In genomic region chr5:95857185-95857945, GRCh38 we compare ENCODE assay signal across 10 cellular contexts. TPM values are rescaled to one million over a fixed set of nuclear protein-coding genes. Genes with fewer than 3 reads are reported as not detected.
DNase-seq lines count a peak whose midpoint lies in the region; ATAC-seq and TF ChIP-seq lines count a peak whose summit lies in the region.
"Had no signal": no experiment of that assay in that cellular context is flagged by ENCODE, and none has a peak within 500 bp of the region (broad histone marks: within the 10 kb centered on the region; RNA-seq: fewer than 3 reads in every experiment).

No MANE protein-coding gene starts in this region.

- H3K27ac ChIP-seq in neural progenitor cell (no peak overlapping the region), aorta (ENCODE audit: low read depth in 1 of 2, low read length in 2 of 2) (peak overlapping the region; percentile 73 to 100)

- no peaks in the 10 kb centered on the region for H3K79me2 ChIP-seq in neural progenitor cell (ENCODE audit: low read depth)

- H3K27ac Mint-ChIP-seq in neural progenitor cell (peak overlapping the region; percentile 55), mesothelial cell of epicardium (no peak overlapping the region)
- H3K27ac Mint-ChIP-seq in activated naive CD4-positive, alpha-beta T cell treated with anti-CD3 and anti-CD28 coated beads, Interleukin-2, amount 10 ng/mL, durations not matched to agents 7 days and 5 days, result no peak overlapping the region

- H3K4me2 ChIP-seq in neural progenitor cell, result no peak overlapping the region

- H3K4me3 ChIP-seq in fibroblast of villous mesenchyme (ENCODE audit: low read depth, low read length) (no peak overlapping the region), neural progenitor cell (no peak overlapping the region), aorta (ENCODE audit: low read length in 2 of 2) (no peak overlapping the region)

- intact Hi-C loops in Right ventricle myocardium inferior (cut with DNase I), result loop anchor here (5.0 kb wide), 3 partner anchors 40 to 530 kb away; no protein-coding TSS in a partner anchor
- intact Hi-C loops in cardiac septum (cut with DNase I), result loop anchor here (5.0 to 10.0 kb wide), 2 partner anchors 397 to 745 kb away; no protein-coding TSS in a partner anchor
- intact Hi-C loops in aorta (cut with DNase I), result loop anchor here (5.0 kb wide), 1 partner anchor 745 kb away; no protein-coding TSS in a partner anchor

- H3K36me3 ChIP-seq in neural progenitor cell (no peaks in the 10 kb centered on the region), aorta (ENCODE audit: control insufficient read depth in 1 of 2, insufficient read depth in 2 of 2, low read length in 1 of 2) (no peaks in the 10 kb centered on the region)

- H4K20me1 ChIP-seq in neural progenitor cell (ENCODE audit: low read depth), result no peaks in the 10 kb centered on the region

- H3K9me3 Mint-ChIP-seq in neural progenitor cell, result peaks cover 8% of the 10 kb centered on the region
- no peaks in the 10 kb centered on the region for H3K9me3 Mint-ChIP-seq in activated naive CD4-positive, alpha-beta T cell treated with anti-CD3 and anti-CD28 coated beads, Interleukin-2, amount 10 ng/mL, durations not matched to agents 7 days and 5 days
- peaks cover 6% of the 10 kb centered on the region for H3K9me3 Mint-ChIP-seq in mesothelial cell of epicardium

- H3F3A ChIP-seq in neural progenitor cell (ENCODE audit: low read depth), result peaks cover 6% of the 10 kb centered on the region

- H3K4me3 Mint-ChIP-seq in neural progenitor cell (no peak overlapping the region), mesothelial cell of epicardium (no peak overlapping the region)
- no peak overlapping the region for H3K4me3 Mint-ChIP-seq in activated naive CD4-positive, alpha-beta T cell treated with anti-CD3 and anti-CD28 coated beads, Interleukin-2, amount 10 ng/mL, durations not matched to agents 7 days and 5 days

- H3K4me1 ChIP-seq in neural progenitor cell (peaks cover 22% of the 10 kb centered on the region), aorta (ENCODE audit: control insufficient read depth in 1 of 2, insufficient read depth in 2 of 2, low read length in 2 of 2) (peaks cover 0 to 7% of the 10 kb centered on the region in 2 donors)

- H3K36me3 Mint-ChIP-seq in neural progenitor cell (no peaks in the 10 kb centered on the region), mesothelial cell of epicardium (no peaks in the 10 kb centered on the region)
- no peaks in the 10 kb centered on the region for H3K36me3 Mint-ChIP-seq in activated naive CD4-positive, alpha-beta T cell treated with anti-CD3 and anti-CD28 coated beads, Interleukin-2, amount 10 ng/mL, durations not matched to agents 7 days and 5 days

- no peak overlapping the region for H3K9ac ChIP-seq in neural progenitor cell

- DNase-seq in Right ventricle myocardium inferior (ENCODE audit: missing footprints) (peak; percentile 91), cardiac septum (ENCODE audit: low spot score) (no peak), fibroblast of villous mesenchyme (ENCODE audit: low read depth) (peak; percentile 97), neural progenitor cell (ENCODE audit: low spot score) (no peak), aorta (peak; percentile 71 to 81), mesothelial cell of epicardium (ENCODE audit: low spot score in 2 of 2, unreplicated experiment in 2 of 2) (no peak), COLO668 (lab: John Stamatoyannopoulos, UW; ENCODE audit: unreplicated experiment) (no peak)
- DNase-seq in activated naive CD4-positive, alpha-beta T cell treated with anti-CD3 and anti-CD28 coated beads, Interleukin-2, amount 10 ng/mL, durations not matched to agents 7 days and 5 days, result no peak
- DNase-seq: activated gamma-delta T cell treated with Interleukin-2 at 50 U/mL for 16 hours, NCI-H1436 had no signal

- H3K4me1 Mint-ChIP-seq in neural progenitor cell (peaks cover 52% of the 10 kb centered on the region), mesothelial cell of epicardium (peaks cover 31% of the 10 kb centered on the region)
- H3K4me1 Mint-ChIP-seq in activated naive CD4-positive, alpha-beta T cell treated with anti-CD3 and anti-CD28 coated beads, Interleukin-2, amount 10 ng/mL, durations not matched to agents 7 days and 5 days, result peaks cover 40% of the 10 kb centered on the region

- CTCF ChIA-PET in activated naive CD4-positive, alpha-beta T cell treated with anti-CD3 and anti-CD28 coated beads, Interleukin-2, amount 10 ng/mL, durations not matched to agents 7 days and 5 days (lab: Charles Lee), result interaction anchor here (0.7 to 10.7 kb wide), 6 partner anchors 76 to 488 kb away, joined by 3 to 125 read pairs (median 4); partner anchors contain the start of gene ELL2

- H3K9me3 ChIP-seq in neural progenitor cell (ENCODE audit: low read depth) (no peaks in the 10 kb centered on the region), aorta (ENCODE audit: control insufficient read depth, low read length) (no peaks in the 10 kb centered on the region)

- ATAC-seq in Right ventricle myocardium inferior, result peak; percentile 84
- peak; percentile 69 for ATAC-seq in aorta (ENCODE audit: low FRiP score)

- H3K27me3 ChIP-seq in neural progenitor cell (no peaks in the 10 kb centered on the region), aorta (ENCODE audit: control insufficient read depth in 1 of 2, insufficient read depth in 2 of 2, low read length in 1 of 2) (no peaks in the 10 kb centered on the region)

- 52 to 80% methylated on average over 12 of the region's 12 CpGs for WGBS in aorta, 2 donors

- H2AFZ ChIP-seq in neural progenitor cell (replicated peaks), result no peak overlapping the region

- TF ChIP-seq CTCF in fibroblast of villous mesenchyme (IDR thresholded peaks at IDR 0.05; ENCODE audit: insufficient read depth, low read depth, low read length) (no peak), neural progenitor cell (IDR thresholded peaks at IDR 0.05) (no peak), mesothelial cell of epicardium (IDR thresholded peaks at IDR 0.05; ENCODE audit: unreplicated experiment) (no peak)

- peaks cover 13% of the 10 kb centered on the region for H3K27me3 Mint-ChIP-seq in neural progenitor cell (ENCODE audit: insufficient read depth, low read depth)
- H3K27me3 Mint-ChIP-seq in activated naive CD4-positive, alpha-beta T cell treated with anti-CD3 and anti-CD28 coated beads, Interleukin-2, amount 10 ng/mL, durations not matched to agents 7 days and 5 days, result peaks cover 8% of the 10 kb centered on the region
- peaks cover 6% of the 10 kb centered on the region for H3K27me3 Mint-ChIP-seq in mesothelial cell of epicardium (ENCODE audit: low read depth)

RNA-seq across cellular contexts. Expression of gene GLRX, which starts 34.8 kb away (rescaled TPM):
- 111 TPM for total RNA-seq in Right ventricle myocardium inferior
- total RNA-seq in cardiac septum, result 119 TPM
- total RNA-seq in fibroblast of villous mesenchyme, result 152 and 437 TPM in 2 replicates
- 15.1 and 21.0 TPM in 2 replicates for total RNA-seq in neural progenitor cell (ENCODE audit: low replicate concordance)
- total RNA-seq in aorta, result 10 to 100 TPM; 38.5 to 44.7 TPM
- polyA plus RNA-seq in aorta, result 100 to 1,000 TPM in 1 of 2 donors, 10 to 100 TPM in 1; 68.6 to 161 TPM
- total RNA-seq in mesothelial cell of epicardium, result 14.8 to 19.8 TPM (median 17.9 TPM) in 3 replicates

Comparison
In these comparisons a context has a peak if more than half of its experiments do, and no peak if none do; other contexts are left out.
1. DNase-seq: peak in Right ventricle myocardium inferior (single experiment), fibroblast of villous mesenchyme (single experiment) and aorta (2 of 2); none in cardiac septum (single experiment), neural progenitor cell (single experiment), activated naive CD4-positive, alpha-beta T cell treated with anti-CD3 and anti-CD28 coated beads, Interleukin-2, amount 10 ng/mL, durations not matched to agents 7 days and 5 days (single experiment), mesothelial cell of epicardium (0 of 2) and COLO668 (single experiment).